7 cellular contexts compared by ENCODE assay signal in the genomic region with DNA sequence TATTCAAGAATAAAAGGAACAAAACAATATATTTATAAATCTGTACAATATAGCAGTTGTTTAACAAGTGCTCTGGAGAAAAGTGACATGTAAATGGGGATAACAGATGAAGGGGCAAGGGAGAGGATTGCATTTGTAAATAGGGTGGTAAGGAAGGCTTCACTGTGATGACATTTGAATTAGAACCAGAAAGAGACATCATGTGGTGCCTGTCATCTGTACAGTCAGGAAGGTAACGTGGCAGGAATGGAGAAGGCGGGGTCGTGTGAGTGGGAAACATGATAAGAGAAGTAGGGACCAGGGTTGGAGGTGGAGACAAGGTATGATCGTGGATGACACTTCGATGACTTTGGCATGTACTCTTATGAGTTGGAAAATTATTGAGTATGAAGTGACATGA.
"Had no signal": no experiment of that assay in that cellular context is flagged by ENCODE, and none has a peak within 500 bp of the region (broad histone marks: within the 10 kb centered on the region; RNA-seq: fewer than 3 reads in every experiment).

No MANE protein-coding gene starts in this region.

- ATAC-seq: GM12878 had no signal

- FAIRE-seq: G401.6, GM12878, GM12891, GM18507, GM19239 had no signal

- H3K4me3 ChIP-seq: GM12878 had no signal

- DNase-seq: GDM1, GF-D8 had no signal
